8 cellular contexts compared by ENCODE assay signal in genomic region chr17:68248199-68248825, GRCh38. TPM values are rescaled to one million over a fixed set of nuclear protein-coding genes. Genes with fewer than 3 reads are reported as not detected.
DNase-seq lines count a peak whose midpoint lies in the region; ATAC-seq, FAIRE-seq and TF ChIP-seq lines count a peak whose summit lies in the region.

No MANE protein-coding gene starts in this region.

- H4K20me1 ChIP-seq in K562 (replicated peaks; ENCODE audit: control insufficient read depth, insufficient read depth, low read length): no peaks in the 10 kb centered on the region

- TF ChIP-seq EP300 in K562 (IDR thresholded peaks at IDR 0.05; ENCODE audit: low read length): no peak

- no peak for TF ChIP-seq CTCF in K562 (IDR thresholded peaks at IDR 0.05 in 2 of 3, conservative IDR thresholded peaks at IDR 0.05 in 1 of 3; ENCODE audit: insufficient read depth in 2 of 3, low read depth in 1 of 3, low read length in 3 of 3)
- TF ChIP-seq CTCF in spleen (IDR thresholded peaks at IDR 0.05 in 8 of 11, conservative IDR thresholded peaks at IDR 0.05 in 3 of 11): no peak

- no peaks in the 10 kb centered on the region for H3K9me3 ChIP-seq in K562 (replicated peaks; ENCODE audit: control insufficient read depth, insufficient read depth, low read depth, low read length)
- H3K9me3 ChIP-seq in spleen: no peaks in the 10 kb centered on the region

- H3K27me3 ChIP-seq in K562 (ENCODE audit: control insufficient read depth in 2 of 2, insufficient read depth in 2 of 2, low read length in 2 of 2): no peaks in the 10 kb centered on the region
- no peaks in the 10 kb centered on the region for H3K27me3 ChIP-seq in spleen (replicated peaks in 1 of 7)

- TF ChIP-seq POLR2A in K562 (conservative IDR thresholded peaks at IDR 0.05) (no peak), spleen (IDR thresholded peaks at IDR 0.05) (no peak)

- DNase-seq in activated CD4-positive, alpha-beta T cell treated with anti-CD3 and anti-CD28 coated beads for 48 hours: peak; percentile 67
- no peak for DNase-seq in activated CD4-positive, alpha-beta T cell treated with anti-CD3 and anti-CD28 coated beads, Interleukin-2, amount 50 U/mL, for 1 hour
- DNase-seq in NCI-H1694 (lab: John Stamatoyannopoulos, UW) (peak; percentile 48), K562 (ENCODE audit: extremely low read depth in 1 of 4, low spot score in 3 of 4) (peak in 1 of 4 experiments; percentile 41), immature natural killer cell (no peak), spleen (no peak), NCI-H128 (lab: John Stamatoyannopoulos, UW; ENCODE audit: unreplicated experiment) (no peak)

- peak overlapping the region; percentile 77 for H3K4me3 ChIP-seq in K562
- peak overlapping the region; percentile 48 to 89 (median 70) for H3K4me3 ChIP-seq in spleen

- 4% methylated on average over 15 of the region's 19 CpGs for WGBS in K562 (ENCODE audit: insufficient coverage, low coverage, missing lambda C conversion rate)
- 2 to 4% (median 2%) methylated on average over 14 to 19 of the region's 19 CpGs for WGBS in spleen, 5 donors

- H3K27ac ChIP-seq in K562 (ENCODE audit: extremely low read depth, low read depth, low read length) (peak overlapping the region; percentile 42; the same call in 2 of the 3 replicates), spleen (peak overlapping the region; percentile 92 to 100 (median 99))

- no peaks in the 10 kb centered on the region for H3K9me1 ChIP-seq in K562 (ENCODE audit: control insufficient read depth, insufficient read depth, low read length)

- peaks cover 62 to 82% of the 10 kb centered on the region in 2 donors for H3K4me1 Mint-ChIP-seq in immature natural killer cell

- intact Hi-C loops in K562 (cut with micrococcal nuclease) (loop anchor here (5.0 to 10.0 kb wide), 2 partner anchors 36 to 74 kb away; no protein-coding TSS in a partner anchor), spleen (cut with DNase I; ENCODE audit: low total_unique reads) (loop anchor here (5.0 kb wide), 1 partner anchor 41 kb away; no protein-coding TSS in a partner anchor)

- H3K36me3 ChIP-seq in K562 (ENCODE audit: control insufficient read depth, insufficient read depth, low read length) (peaks cover 5% of the 10 kb centered on the region; the same call in 1 of the 3 replicates), spleen (peaks cover 0 to 27% (median 7%) of the 10 kb centered on the region in 6 donors)

- H3K9ac ChIP-seq in K562 (ENCODE audit: insufficient read depth in 1 of 2, low read depth in 2 of 2, low read length in 2 of 2): peak overlapping the region; percentile 80 to 91

- H3K4me3 Mint-ChIP-seq in immature natural killer cell: peak overlapping the region; percentile 87 to 92 (median 91)

- in situ Hi-C loops in K562 (cut with MboI): no loop called here

- peaks cover 8 to 26% of the 10 kb centered on the region in 2 experiments; a peak in 3 of 5 replicates for H3K4me1 ChIP-seq in K562 (replicated peaks in 1 of 2; ENCODE audit: control insufficient read depth in 2 of 2, insufficient read depth in 2 of 2, low read length in 2 of 2)
- peaks cover 20 to 62% (median 41%) of the 10 kb centered on the region in 6 donors for H3K4me1 ChIP-seq in spleen

- H3K27ac Mint-ChIP-seq in immature natural killer cell: peak overlapping the region; percentile 97 to 100 (median 100)

- peak overlapping the region; percentile 90 for H2AFZ ChIP-seq in K562 (ENCODE audit: low read depth, low read length)

- POLR2A ChIA-PET in K562 (lab: Yijun Ruan, JAX): interaction anchor here (0.6 to 1.6 kb wide), 7 partner anchors 26 to 215 kb away, joined by 3 to 6 read pairs (median 4); no protein-coding TSS in a partner anchor

- peaks cover 3 to 17% (median 10%) of the 10 kb centered on the region in 3 donors for H3K36me3 Mint-ChIP-seq in immature natural killer cell

- peak overlapping the region; percentile 90 for H3K4me2 ChIP-seq in K562 (ENCODE audit: insufficient read depth, low read length)

- no peak for TF ChIP-seq RAD21 in K562 (CRISPR knock-in tag; conservative IDR thresholded peaks at IDR 0.05 in 1 of 2, IDR thresholded peaks at IDR 0.05 in 1 of 2)

- H3K27me3 Mint-ChIP-seq in immature natural killer cell (ENCODE audit: low read depth in 3 of 3): peaks cover 32 to 41% (median 35%) of the 10 kb centered on the region in 3 donors

- peaks cover 11% of the 10 kb centered on the region; the same call in 2 of the 3 replicates for H3K79me2 ChIP-seq in K562 (ENCODE audit: control insufficient read depth, insufficient read depth, low read length)

- FAIRE-seq in K562 (lab: Jason Lieb, UNC): peak; percentile 73

- ATAC-seq in HG02588 (IDR thresholded peaks at IDR 0.05; ENCODE audit: unreplicated experiment) (peak; percentile 32), K562 (peak; percentile 30)

- H3K9me3 Mint-ChIP-seq in immature natural killer cell: no peaks in the 10 kb centered on the region

- TSS peak; percentile 80 for BruUV-seq in K562 (replicated peaks; lab: Mats Ljungman, UMichigan)

- CTCF ChIA-PET in K562 (lab: Yijun Ruan, JAX; ENCODE audit: low intra/inter-chr PET ratio): no interaction called here

TF ChIP-seq in K562, 482 proteins besides CTCF, POLR2A, EP300 and RAD21 (continues in another document):
- TF ChIP-seq CSDE1 (IDR thresholded peaks at IDR 0.05): 0 out of 4 replicates have a peak, but pooled peaks of 1 of the 2 experiments have one; percentile 27

RNA-seq across cellular contexts. Expression of gene AMZ2, which starts 0.5 kb away (rescaled TPM):
- 14.4 and 17.0 TPM in 2 replicates for total RNA-seq in K562 (2011; cell fraction: chromatin; rRNA removed; ENCODE audit: low replicate concordance)
- 12.1 and 12.7 TPM in 2 replicates for total RNA-seq in K562 (2011; cell fraction: nucleolus; rRNA removed)
- total RNA-seq in K562 (2011; cell fraction: nucleoplasm; rRNA removed): 14.9 and 16.1 TPM in 2 replicates
- 22.6 and 30.9 TPM in 2 replicates for total RNA-seq in K562 (2014; rRNA removed)
- total RNA-seq in K562 (2014; rRNA removed; fragmentation: Illumina TruSeq; extraction: Trizol): 52.6 and 57.9 TPM in 2 replicates
- 44.8 and 47.0 TPM in 2 replicates for total RNA-seq in K562 (2015; rRNA removed; fragmentation: Illumina TruSeq; extraction: Trizol)
- 41.1 and 43.2 TPM in 2 replicates for total RNA-seq in K562 (2021)
- 54.0 and 59.2 TPM in 2 replicates for polyA plus RNA-seq in K562 (2011; rRNA removed)
- 29.8 and 49.7 TPM in 2 replicates for polyA plus RNA-seq in K562 (2011; cell fraction: cytosol; rRNA removed)
- polyA plus RNA-seq in K562 (2011; cell fraction: nucleus; rRNA removed): 38.0 and 55.7 TPM in 2 replicates
- polyA plus RNA-seq in K562 (2012): 51.0 and 61.3 TPM in 2 replicates
- 75.2 and 92.2 TPM in 2 replicates for polyA plus RNA-seq in K562 (2014; fragmentation: Illumina TruSeq; extraction: Trizol)
- 10 to 100 TPM; 56.9 to 74.5 TPM for polyA plus RNA-seq in K562 (2014; fragmentation: Nextera tagmentation; extraction: Ambion mirVana)
- polyA plus RNA-seq in K562 (2014; rRNA removed): 34.8 and 41.8 TPM in 2 replicates
- 32.1 and 35.0 TPM in 2 replicates for polyA minus RNA-seq in K562 (2011; rRNA and poly(A)+ RNA removed)
- polyA minus RNA-seq in K562 (2011; cell fraction: cytosol; rRNA and poly(A)+ RNA removed): 8.7 and 11.4 TPM in 2 replicates
- 9.0 and 16.4 TPM in 2 replicates for polyA minus RNA-seq in K562 (2011; cell fraction: nucleus; rRNA and poly(A)+ RNA removed)
- 100 to 1,000 TPM; 146 to 193 (median 169) TPM for polyA plus RNA-seq in immature natural killer cell
- total RNA-seq in spleen: 10 to 100 TPM; 40.4 to 55.0 (median 49.2) TPM
- polyA plus RNA-seq in spleen: 10 to 100 TPM; 60.1 to 75.1 (median 64.4) TPM

RNA-seq across cellular contexts. Expression of gene SLC16A6, which starts 42.6 kb away (rescaled TPM):
- 0.14 and 0.33 TPM in 2 replicates for total RNA-seq in K562 (2011; cell fraction: chromatin; rRNA removed; ENCODE audit: low replicate concordance)
- total RNA-seq in K562 (2011; cell fraction: nucleolus; rRNA removed): 0.17 TPM in 1 of 2 replicates, not detected in the other
- total RNA-seq in K562 (2011; cell fraction: nucleoplasm; rRNA removed): 0.23 and 0.51 TPM in 2 replicates
- total RNA-seq in K562 (2014; rRNA removed) (0.04 and 0.05 TPM in 2 replicates), K562 (2014; rRNA removed; fragmentation: Illumina TruSeq; extraction: Trizol) (0.15 and 0.26 TPM in 2 replicates), K562 (2015; rRNA removed; fragmentation: Illumina TruSeq; extraction: Trizol) (0.11 and 0.15 TPM in 2 replicates), K562 (2021) (0.16 and 0.42 TPM in 2 replicates), spleen (1 to 10 TPM; 4.4 to 8.7 (median 7.1) TPM)
- polyA plus RNA-seq in K562 (2011; rRNA removed) (0.05 and 0.11 TPM in 2 replicates), K562 (2014; fragmentation: Illumina TruSeq; extraction: Trizol) (0.11 and 0.31 TPM in 2 replicates), K562 (2014; fragmentation: Nextera tagmentation; extraction: Ambion mirVana) (under 1 TPM; 0.08 to 0.27 TPM), K562 (2014; rRNA removed) (0.07 and 0.15 TPM in 2 replicates), immature natural killer cell (1 to 10 TPM in 2 of 3 donors, under 1 TPM in 1; 0.88 to 4.8 (median 3.5) TPM), spleen (1 to 10 TPM; 1.5 to 2.1 (median 1.8) TPM)
- 0.04 TPM in 1 of 2 replicates, not detected in the other for polyA plus RNA-seq in K562 (2011; cell fraction: cytosol; rRNA removed)
- 0.10 and 0.11 TPM in 2 replicates for polyA plus RNA-seq in K562 (2011; cell fraction: nucleus; rRNA removed)
- 0.17 and 0.21 TPM in 2 replicates for polyA plus RNA-seq in K562 (2012)
- polyA minus RNA-seq in K562 (2011; rRNA and poly(A)+ RNA removed): 0.39 TPM in 1 of 2 replicates, not detected in the other
- polyA minus RNA-seq in K562 (2011; cell fraction: cytosol; rRNA and poly(A)+ RNA removed): 0.67 and 1.3 TPM in 2 replicates
- 0.27 TPM in 1 of 2 replicates, not detected in the other for polyA minus RNA-seq in K562 (2011; cell fraction: nucleus; rRNA and poly(A)+ RNA removed)

RNA-seq across cellular contexts. Expression of gene ARSG, which starts 43.0 kb away (rescaled TPM):
- 5.9 and 6.9 TPM in 2 replicates for total RNA-seq in K562 (2011; cell fraction: chromatin; rRNA removed; ENCODE audit: low replicate concordance)
- 2.2 and 3.3 TPM in 2 replicates for total RNA-seq in K562 (2011; cell fraction: nucleolus; rRNA removed)
- 3.2 and 7.3 TPM in 2 replicates for total RNA-seq in K562 (2011; cell fraction: nucleoplasm; rRNA removed)
- total RNA-seq in K562 (2014; rRNA removed) (1.7 and 1.8 TPM in 2 replicates), K562 (2014; rRNA removed; fragmentation: Illumina TruSeq; extraction: Trizol) (2.1 and 3.1 TPM in 2 replicates), K562 (2015; rRNA removed; fragmentation: Illumina TruSeq; extraction: Trizol) (1.6 and 2.1 TPM in 2 replicates), K562 (2021) (1.1 and 1.6 TPM in 2 replicates), spleen (10 to 100 TPM; 10.4 to 24.3 (median 18.7) TPM)
- polyA plus RNA-seq in K562 (2011; rRNA removed) (0.64 and 1.4 TPM in 2 replicates), K562 (2014; fragmentation: Illumina TruSeq; extraction: Trizol) (3.8 and 5.6 TPM in 2 replicates), K562 (2014; fragmentation: Nextera tagmentation; extraction: Ambion mirVana) (1 to 10 TPM; 1.0 to 1.8 TPM), K562 (2014; rRNA removed) (3.7 and 3.8 TPM in 2 replicates), immature natural killer cell (10 to 100 TPM; 15.0 to 18.7 (median 15.3) TPM), spleen (1 to 10 TPM; 1.5 to 2.3 (median 2.1) TPM)
- polyA plus RNA-seq in K562 (2011; cell fraction: cytosol; rRNA removed): 1.3 and 1.8 TPM in 2 replicates
- 1.6 and 1.9 TPM in 2 replicates for polyA plus RNA-seq in K562 (2011; cell fraction: nucleus; rRNA removed)
- 1.5 and 2.5 TPM in 2 replicates for polyA plus RNA-seq in K562 (2012)
- polyA minus RNA-seq in K562 (2011; rRNA and poly(A)+ RNA removed): 1.3 and 3.0 TPM in 2 replicates
- not detected in 2 replicates for polyA minus RNA-seq in K562 (2011; cell fraction: cytosol; rRNA and poly(A)+ RNA removed)
- polyA minus RNA-seq in K562 (2011; cell fraction: nucleus; rRNA and poly(A)+ RNA removed): 0.81 and 1.9 TPM in 2 replicates

Comparison
In these comparisons a context has a peak if more than half of its experiments do, and no peak if none do; other contexts are left out.
1. DNase-seq: peak in activated CD4-positive, alpha-beta T cell treated with anti-CD3 and anti-CD28 coated beads for 48 hours (single experiment) and NCI-H1694 (single experiment); none in activated CD4-positive, alpha-beta T cell treated with anti-CD3 and anti-CD28 coated beads, Interleukin-2, amount 50 U/mL, for 1 hour (single experiment), immature natural killer cell (0 of 3), spleen (single experiment) and NCI-H128 (single experiment).